Comparison of ENCODE assay signal across 15 cellular contexts in the genomic region with DNA sequence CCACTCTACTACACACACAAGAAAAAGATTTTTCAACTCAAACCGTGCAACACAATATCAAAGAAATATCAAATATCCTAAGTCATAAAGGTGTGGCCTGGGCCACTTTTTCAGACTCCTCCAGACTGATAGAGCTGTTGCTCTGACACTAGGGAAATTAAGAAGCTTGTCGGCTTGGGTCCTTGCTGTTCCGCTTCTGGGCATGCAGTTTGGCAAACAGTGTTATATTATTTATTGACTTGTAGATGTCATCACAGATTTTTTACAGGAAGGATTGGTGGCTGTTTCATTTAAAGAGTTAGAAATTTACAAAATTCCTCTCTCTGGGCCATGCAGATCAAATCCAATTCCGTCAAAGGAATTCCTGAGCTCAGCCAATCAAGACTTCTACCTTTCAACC.
DNase-seq lines count a peak whose midpoint lies in the region; ATAC-seq and TF ChIP-seq lines count a peak whose summit lies in the region.
"Had no signal": no experiment of that assay in that cellular context is flagged by ENCODE, and none has a peak within 500 bp of the region (broad histone marks: within the 10 kb centered on the region; RNA-seq: fewer than 3 reads in every experiment).

No MANE protein-coding gene starts in this region.

- H3K9ac ChIP-seq in subcutaneous abdominal adipose tissue (ENCODE audit: low read length in 5 of 5) (peak overlapping the region in 2 of 5 donors; percentile 24 to 35), neuronal stem cell (ENCODE audit: low read depth, low read length, poor library complexity) (no peak overlapping the region)
- H3K9ac ChIP-seq: GM23248 had no signal

- no peak overlapping the region for H4K91ac ChIP-seq in neuronal stem cell (ENCODE audit: low read depth, low read length, poor library complexity)

- no peaks in the 10 kb centered on the region for H3K36me3 ChIP-seq in subcutaneous abdominal adipose tissue (ENCODE audit: control insufficient read depth in 5 of 5, insufficient read depth in 5 of 5, low read length in 5 of 5)
- H3K36me3 ChIP-seq in neuronal stem cell (replicated peaks in 1 of 2; ENCODE audit: control insufficient read depth in 2 of 2, insufficient read depth in 2 of 2, low read length in 2 of 2): no peaks in the 10 kb centered on the region
- H3K36me3 ChIP-seq: BE2C had no signal

- peak; percentile 30 for DNase-seq in LNCaP clone FGC (ENCODE audit: low read depth)
- no peak for DNase-seq in caudate nucleus (lab: John Stamatoyannopoulos, UW)
- DNase-seq in stimulated activated CD4-positive, alpha-beta T cell treated with anti-CD3 and anti-CD28 coated beads, Interleukin-1b, Interleukin-23, amount 100 ng/mL, for 48 hours: no peak
- no peak for DNase-seq in neuronal stem cell (ENCODE audit: low spot score)
- DNase-seq: BE2C; CD4-positive, alpha-beta memory T cell; DMS153; DMS79 treated with DMSO at 0.1 percent for 48 hours; EL; GM23248 had no signal

- H3K18ac ChIP-seq in neuronal stem cell (ENCODE audit: low read length): no peak overlapping the region

- no peak overlapping the region for H3K14ac ChIP-seq in neuronal stem cell (ENCODE audit: low read length)

- no peak overlapping the region for H2BK15ac ChIP-seq in neuronal stem cell (ENCODE audit: low read length)

- ATAC-seq in HG02623 (IDR thresholded peaks at IDR 0.05; ENCODE audit: unreplicated experiment): no peak
- ATAC-seq: HCT116 had no signal

- no peak for TF ChIP-seq CTCF in LNCaP clone FGC (IDR thresholded peaks at IDR 0.05; ENCODE audit: control insufficient read depth, extremely low read depth, insufficient read depth)

- H3K4me2 ChIP-seq in neuronal stem cell (ENCODE audit: insufficient read depth, low read length, poor library complexity, severe bottlenecking): no peak overlapping the region

- H3K9me3 ChIP-seq in subcutaneous abdominal adipose tissue (ENCODE audit: control insufficient read depth in 5 of 5, low read length in 5 of 5) (no peaks in the 10 kb centered on the region), neuronal stem cell (replicated peaks in 1 of 2; ENCODE audit: control insufficient read depth in 2 of 2, insufficient read depth in 1 of 2, low read depth in 1 of 2, low read length in 2 of 2) (no peaks in the 10 kb centered on the region)
- H3K9me3 ChIP-seq: BE2C had no signal

- H3K4ac ChIP-seq in neuronal stem cell (ENCODE audit: low read length): no peak overlapping the region

- H3K79me1 ChIP-seq in neuronal stem cell (ENCODE audit: low read depth, low read length): no peaks in the 10 kb centered on the region

- no peak overlapping the region for H2AK5ac ChIP-seq in neuronal stem cell (ENCODE audit: low read depth, low read length)

- WGBS in neuronal stem cell (ENCODE audit: extremely low coverage in 2 of 2, insufficient read length in 2 of 2, insufficient replicate concordance in 1 of 2), 2 donors: no CpG with 5 or more reads among the region's 4 CpGs

- no peak overlapping the region for H2BK12ac ChIP-seq in neuronal stem cell (ENCODE audit: low read length)

- no peak overlapping the region for H2BK120ac ChIP-seq in neuronal stem cell (ENCODE audit: low read depth, low read length)

- no peak overlapping the region for H3K4me3 ChIP-seq in LNCaP clone FGC (ENCODE audit: low read depth, low read length)
- no peak overlapping the region for H3K4me3 ChIP-seq in subcutaneous abdominal adipose tissue (ENCODE audit: low read depth in 1 of 5, low read length in 5 of 5)
- H3K4me3 ChIP-seq in neuronal stem cell (ENCODE audit: low read length in 2 of 2): no peak overlapping the region
- H3K4me3 ChIP-seq: GM23248 had no signal

- H3K4me1 ChIP-seq in subcutaneous abdominal adipose tissue (ENCODE audit: control insufficient read depth in 5 of 5, insufficient read depth in 5 of 5, low read length in 5 of 5) (peaks cover 0 to 73% (median 57%) of the 10 kb centered on the region in 5 donors), neuronal stem cell (ENCODE audit: control insufficient read depth in 2 of 2, insufficient read depth in 1 of 2, low read depth in 1 of 2, low read length in 2 of 2) (peaks cover 5 to 29% of the 10 kb centered on the region in 2 donors)

- H2BK5ac ChIP-seq in neuronal stem cell (ENCODE audit: low read length): no peak overlapping the region

- no peak overlapping the region for H2AFZ ChIP-seq in neuronal stem cell (ENCODE audit: low read length)
- H2AFZ ChIP-seq: GM23248 had no signal

- H3K27me3 ChIP-seq in layer of hippocampus (ENCODE audit: control insufficient read depth, insufficient read depth, low read length): no peaks in the 10 kb centered on the region
- H3K27me3 ChIP-seq in subcutaneous abdominal adipose tissue (ENCODE audit: control insufficient read depth in 5 of 5, insufficient read depth in 4 of 5, low read length in 5 of 5): no peaks in the 10 kb centered on the region
- no peaks in the 10 kb centered on the region for H3K27me3 ChIP-seq in neuronal stem cell (ENCODE audit: control insufficient read depth in 3 of 3, insufficient read depth in 3 of 3, low read depth in 1 of 3, low read length in 3 of 3)
- H3K27me3 ChIP-seq: BE2C had no signal

- H3K23ac ChIP-seq in neuronal stem cell (ENCODE audit: low read depth, low read length, poor library complexity): no peak overlapping the region

- no peak overlapping the region for H4K8ac ChIP-seq in neuronal stem cell (ENCODE audit: low read depth, low read length)

- H3K27ac ChIP-seq in caudate nucleus (ENCODE audit: low read depth, low read length) (peak overlapping the region; percentile 39), layer of hippocampus (ENCODE audit: low read depth, low read length) (peak overlapping the region; percentile 39), subcutaneous abdominal adipose tissue (ENCODE audit: low read depth, low read length) (peak overlapping the region; percentile 84), neuronal stem cell (replicated peaks; ENCODE audit: low read length) (no peak overlapping the region)
- H3K27ac ChIP-seq: C4-2B, GM23248 had no signal
